Comparison of ENCODE assay signal across 1 cellular context in the genomic region with DNA sequence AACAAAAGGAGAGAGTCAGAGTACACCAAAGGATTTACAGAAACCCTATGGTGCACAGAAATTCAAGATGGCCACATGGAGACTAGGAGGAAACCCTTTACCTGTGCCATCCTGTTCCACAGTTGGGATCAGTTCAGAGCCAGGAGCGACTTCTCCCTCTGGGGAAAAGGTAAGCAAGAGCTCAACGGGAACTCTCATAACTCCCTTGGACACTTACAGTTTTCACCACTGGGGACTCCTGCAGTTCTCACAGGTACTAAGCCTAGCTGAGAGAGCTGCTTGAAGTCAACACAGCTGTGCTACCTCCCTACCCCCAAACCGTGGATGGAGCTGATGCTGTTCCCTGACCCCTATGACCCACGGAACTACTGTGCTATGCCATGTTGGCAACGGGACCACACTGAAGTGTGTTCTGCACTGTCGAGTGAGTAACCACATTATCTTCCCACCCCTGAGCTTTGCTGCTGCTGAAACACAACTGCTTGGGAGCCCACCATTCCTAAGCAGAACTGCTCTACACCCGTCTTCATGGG.
TF ChIP-seq lines count a peak whose summit lies in the region.

No MANE protein-coding gene starts in this region.

TF ChIP-seq in H1, 55 proteins besides CTCF, POLR2A, EP300 and RAD21 (continued from another document):
- TF ChIP-seq NRF1 (IDR thresholded peaks at IDR 0.05; ENCODE audit: low read depth, low read length): no peak
TF ChIP-seq in H1: peak in this region for 1.
